25 cellular contexts compared by ENCODE assay signal in the genomic region with DNA sequence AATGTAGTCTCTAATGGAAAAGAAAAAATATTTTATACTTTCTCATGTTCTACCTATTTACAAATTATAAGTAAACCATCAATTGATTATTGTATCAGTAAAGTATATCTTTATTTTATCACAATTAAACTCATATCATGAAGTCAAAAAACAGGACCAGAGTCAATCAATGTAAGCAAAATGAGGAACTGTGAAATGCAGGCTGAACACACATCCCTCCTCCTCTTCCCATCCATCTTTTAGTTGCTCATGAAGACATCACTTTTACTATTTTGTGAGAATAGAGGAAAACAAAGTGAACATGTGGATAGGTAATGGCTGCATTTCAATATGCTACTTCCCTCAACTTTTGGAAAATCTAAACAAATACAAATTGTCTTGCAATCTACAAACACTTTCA.
A peak's percentile ranks its signal among the peaks of the same experiment; 100 is the strongest.
DNase-seq lines count a peak whose midpoint lies in the region; ATAC-seq and TF ChIP-seq lines count a peak whose summit lies in the region.
"Had no signal": no experiment of that assay in that cellular context is flagged by ENCODE, and none has a peak within 500 bp of the region (broad histone marks: within the 10 kb centered on the region; RNA-seq: fewer than 3 reads in every experiment).

No MANE protein-coding gene starts in this region.

- no peaks in the 10 kb centered on the region for H3K27me3 Mint-ChIP-seq in activated naive CD4-positive, alpha-beta T cell treated with anti-CD3 and anti-CD28 coated beads, Interleukin-2, amount 50 U/mL, for 24 hours
- H3K27me3 Mint-ChIP-seq in activated naive CD8-positive, alpha-beta T cell treated with anti-CD3 and anti-CD28 coated beads, Interleukin-2, amount 50 U/mL, for 24 hours = no peaks in the 10 kb centered on the region
- H3K27me3 Mint-ChIP-seq in stimulated activated memory B cell treated with anti-CD40 and anti-IgM and Interleukin-4, amounts not matched to agents 10 μg/mL and 1 μg/mL and 100 μg/mL, for 72 hours = no peaks in the 10 kb centered on the region
- H3K27me3 Mint-ChIP-seq: progenitor cell of endocrine pancreas had no signal

- H3K79me2 ChIP-seq in OCI-LY1 (ENCODE audit: insufficient read depth, low read length) = no peaks in the 10 kb centered on the region

- intact Hi-C loops in upper lobe of right lung (cut with DNase I) = no loop called here

- no peaks in the 10 kb centered on the region for H3K9me3 Mint-ChIP-seq in activated naive CD4-positive, alpha-beta T cell treated with anti-CD3 and anti-CD28 coated beads, Interleukin-2, amount 50 U/mL, for 24 hours
- H3K9me3 Mint-ChIP-seq in activated naive CD8-positive, alpha-beta T cell treated with anti-CD3 and anti-CD28 coated beads, Interleukin-2, amount 50 U/mL, for 24 hours = no peaks in the 10 kb centered on the region
- no peaks in the 10 kb centered on the region for H3K9me3 Mint-ChIP-seq in stimulated activated memory B cell treated with anti-CD40 and anti-IgM and Interleukin-4, amounts not matched to agents 10 μg/mL and 1 μg/mL and 100 μg/mL, for 72 hours
- H3K9me3 Mint-ChIP-seq: mesothelial cell of epicardium had no signal

- no peaks in the 10 kb centered on the region for H4K20me1 ChIP-seq in OCI-LY1 (ENCODE audit: insufficient read depth, low read length)

- H3K27ac Mint-ChIP-seq in activated naive CD4-positive, alpha-beta T cell treated with anti-CD3 and anti-CD28 coated beads, Interleukin-2, amount 50 U/mL, for 24 hours = peak overlapping the region; percentile 92
- peak overlapping the region; percentile 88 for H3K27ac Mint-ChIP-seq in activated naive CD8-positive, alpha-beta T cell treated with anti-CD3 and anti-CD28 coated beads, Interleukin-2, amount 50 U/mL, for 24 hours
- peak overlapping the region; percentile 51 for H3K27ac Mint-ChIP-seq in stimulated activated memory B cell treated with anti-CD40 and anti-IgM and Interleukin-4, amounts not matched to agents 10 μg/mL and 1 μg/mL and 100 μg/mL, for 72 hours
- H3K27ac Mint-ChIP-seq: mesothelial cell of epicardium, progenitor cell of endocrine pancreas had no signal

- no peak overlapping the region for H2AFZ ChIP-seq in OCI-LY1 (ENCODE audit: low read length)

- no peaks in the 10 kb centered on the region for H3F3A ChIP-seq in OCI-LY1 (ENCODE audit: insufficient read depth, low read length)

- TF ChIP-seq CTCF in OCI-LY1 (IDR thresholded peaks at IDR 0.05; ENCODE audit: low read length) (no peak), upper lobe of right lung (IDR thresholded peaks at IDR 0.05) (no peak)

- H3K9me3 ChIP-seq in OCI-LY1 (ENCODE audit: low read length) = no peaks in the 10 kb centered on the region
- no peaks in the 10 kb centered on the region for H3K9me3 ChIP-seq in upper lobe of right lung
- H3K9me3 ChIP-seq: sigmoid colon, uterus had no signal

- no peak overlapping the region for H3K9ac ChIP-seq in OCI-LY1 (ENCODE audit: low read length)

- peaks cover 8% of the 10 kb centered on the region for H3K36me3 Mint-ChIP-seq in activated naive CD4-positive, alpha-beta T cell treated with anti-CD3 and anti-CD28 coated beads, Interleukin-2, amount 50 U/mL, for 24 hours
- peaks cover 35% of the 10 kb centered on the region for H3K36me3 Mint-ChIP-seq in activated naive CD8-positive, alpha-beta T cell treated with anti-CD3 and anti-CD28 coated beads, Interleukin-2, amount 50 U/mL, for 24 hours (ENCODE audit: low read depth)
- peaks cover 44% of the 10 kb centered on the region for H3K36me3 Mint-ChIP-seq in stimulated activated memory B cell treated with anti-CD40 and anti-IgM and Interleukin-4, amounts not matched to agents 10 μg/mL and 1 μg/mL and 100 μg/mL, for 72 hours
- H3K36me3 Mint-ChIP-seq: mesothelial cell of epicardium had no signal

- H3K27ac ChIP-seq in OCI-LY1 (ENCODE audit: low read depth, low read length, poor library complexity, severe bottlenecking) (peak overlapping the region; percentile 33), upper lobe of right lung (no peak overlapping the region)
- H3K27ac ChIP-seq: RWPE1, sigmoid colon, uterus had no signal

- H3K4me2 ChIP-seq in OCI-LY1 (ENCODE audit: low read length) = no peak overlapping the region

- DNase-seq in activated naive CD4-positive, alpha-beta T cell (lab: John Stamatoyannopoulos, UW) = no peak
- no peak for DNase-seq in activated naive CD8-positive, alpha-beta T cell treated with anti-CD3 and anti-CD28 coated beads, Interleukin-2, amount 50 U/mL, for 24 hours
- no peak for DNase-seq in erythroblast (lab: John Stamatoyannopoulos, UW)
- no peak for DNase-seq in upper lobe of right lung
- DNase-seq: activated CD4-positive, CD25-positive, alpha-beta regulatory T cell; activated effector memory CD4-positive, alpha-beta T cell treated with anti-CD3 and anti-CD28 coated beads, Interleukin-2, amount 50 U/mL, for 16 hours; aorta; DMS53; GF-D8; NCI-H1694; NCI-H2171 treated with DMSO at 0.1 percent for 48 hours; NCI-H526; sigmoid colon; T-helper 9 cell; uterus had no signal

- no peak for TF ChIP-seq POLR2A in erythroblast (IDR thresholded peaks at IDR 0.05; ENCODE audit: low read length)

- H3K9me2 ChIP-seq in OCI-LY1 (ENCODE audit: low read depth, low read length) = no peaks in the 10 kb centered on the region

- H3K4me3 ChIP-seq in OCI-LY1 (ENCODE audit: low read depth, low read length, poor library complexity, severe bottlenecking) (no peak overlapping the region), upper lobe of right lung (no peak overlapping the region)
- H3K4me3 ChIP-seq: sigmoid colon, uterus had no signal

- ATAC-seq in activated naive CD8-positive, alpha-beta T cell treated with anti-CD3 and anti-CD28 coated beads, Interleukin-2, amount 50 U/mL, for 24 hours = no peak
- no peak for ATAC-seq in stimulated activated memory B cell treated with anti-CD40 and anti-IgM and Interleukin-4, amounts not matched to agents 10 μg/mL and 1 μg/mL and 100 μg/mL, for 72 hours
- ATAC-seq in GM21723 (IDR thresholded peaks at IDR 0.05; ENCODE audit: unreplicated experiment) = no peak
- ATAC-seq in upper lobe of right lung = no peak
- ATAC-seq: HCT116, left lobe of liver, SK-N-SH treated with all-trans-retinoic acid at 6 μM for 48 hours had no signal

- no peak overlapping the region for H3K4me3 Mint-ChIP-seq in activated naive CD4-positive, alpha-beta T cell treated with anti-CD3 and anti-CD28 coated beads, Interleukin-2, amount 50 U/mL, for 24 hours
- H3K4me3 Mint-ChIP-seq in activated naive CD8-positive, alpha-beta T cell treated with anti-CD3 and anti-CD28 coated beads, Interleukin-2, amount 50 U/mL, for 24 hours = no peak overlapping the region
- no peak overlapping the region for H3K4me3 Mint-ChIP-seq in stimulated activated memory B cell treated with anti-CD40 and anti-IgM and Interleukin-4, amounts not matched to agents 10 μg/mL and 1 μg/mL and 100 μg/mL, for 72 hours
- H3K4me3 Mint-ChIP-seq: mesothelial cell of epicardium had no signal

- H3K27me3 ChIP-seq in OCI-LY1 (ENCODE audit: insufficient read depth, low read length) (no peaks in the 10 kb centered on the region), upper lobe of right lung (no peaks in the 10 kb centered on the region)
- H3K27me3 ChIP-seq: sigmoid colon, uterus had no signal

- H3K4me1 ChIP-seq in OCI-LY1 (ENCODE audit: insufficient read depth, low read length, severe bottlenecking) (peaks cover 25% of the 10 kb centered on the region), upper lobe of right lung (no peaks in the 10 kb centered on the region)
- H3K4me1 ChIP-seq: uterus had no signal

- peaks cover 52% of the 10 kb centered on the region for H3K4me1 Mint-ChIP-seq in activated naive CD4-positive, alpha-beta T cell treated with anti-CD3 and anti-CD28 coated beads, Interleukin-2, amount 50 U/mL, for 24 hours
- peaks cover 31% of the 10 kb centered on the region for H3K4me1 Mint-ChIP-seq in activated naive CD8-positive, alpha-beta T cell treated with anti-CD3 and anti-CD28 coated beads, Interleukin-2, amount 50 U/mL, for 24 hours
- H3K4me1 Mint-ChIP-seq in stimulated activated memory B cell treated with anti-CD40 and anti-IgM and Interleukin-4, amounts not matched to agents 10 μg/mL and 1 μg/mL and 100 μg/mL, for 72 hours = peaks cover 42% of the 10 kb centered on the region
- H3K4me1 Mint-ChIP-seq: mesothelial cell of epicardium had no signal

- H3K36me3 ChIP-seq in OCI-LY1 (ENCODE audit: insufficient read depth, low read length) (peaks cover 16% of the 10 kb centered on the region; the same call in 1 of the 2 replicates), upper lobe of right lung (peaks cover 24% of the 10 kb centered on the region)
- H3K36me3 ChIP-seq: uterus had no signal
